8 cellular contexts compared by ENCODE assay signal in the genomic region with DNA sequence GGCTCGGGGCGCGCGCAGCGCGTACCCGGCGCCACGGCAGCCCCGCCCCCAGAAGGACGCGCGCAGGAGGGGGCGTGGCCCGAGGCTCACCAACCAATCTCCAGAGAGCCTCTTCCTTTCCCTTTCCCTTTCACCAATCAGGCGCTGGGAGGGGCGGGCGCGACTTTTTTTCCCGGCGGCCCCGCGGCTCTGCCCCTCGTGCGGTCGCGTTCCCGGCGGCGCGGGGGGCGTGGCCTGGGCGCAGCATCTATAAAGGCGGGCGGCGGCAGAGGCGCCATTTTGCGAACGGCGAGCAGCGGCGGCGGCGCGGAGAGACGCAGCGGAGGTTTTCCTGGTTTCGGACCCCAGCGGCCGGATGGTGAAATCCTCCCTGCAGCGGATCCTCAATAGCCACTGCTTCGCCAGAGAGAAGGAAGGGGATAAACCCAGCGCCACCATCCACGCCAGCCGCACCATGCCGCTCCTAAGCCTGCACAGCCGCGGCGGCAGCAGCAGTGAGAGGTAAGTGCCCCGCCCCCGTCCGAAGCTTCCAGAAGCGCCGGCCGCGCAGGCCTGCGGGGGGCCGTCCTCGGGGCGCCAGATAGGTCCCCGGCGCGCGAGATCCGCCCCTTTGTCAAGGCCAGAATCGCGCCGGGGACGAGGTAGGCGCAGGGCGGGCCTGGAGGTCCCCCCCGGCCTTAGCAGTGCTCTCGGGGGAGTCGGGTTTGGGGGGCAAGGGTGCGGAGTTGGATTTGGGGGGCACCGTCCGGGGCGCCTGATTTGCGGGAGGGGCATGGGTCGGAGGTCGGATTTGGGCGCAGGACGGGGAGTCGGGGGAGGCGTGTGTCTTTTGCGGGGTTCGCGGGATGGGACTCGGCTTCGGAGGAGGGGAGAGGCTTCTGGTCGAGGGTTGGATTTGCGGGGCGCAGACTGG. TPM values are rescaled to one million over a fixed set of nuclear protein-coding genes. Genes with fewer than 3 reads are reported as not detected.
DNase-seq lines count a peak whose midpoint lies in the region; FAIRE-seq and TF ChIP-seq lines count a peak whose summit lies in the region.

No MANE protein-coding gene starts in this region.

- H3K9me3 Mint-ChIP-seq in activated naive CD4-positive, alpha-beta T cell treated with anti-CD3 and anti-CD28 coated beads, Interleukin-2, amount 10 ng/mL, durations not matched to agents 7 days and 5 days: no peaks in the 10 kb centered on the region

- peak overlapping the region; percentile 89 for H3K27ac Mint-ChIP-seq in activated naive CD4-positive, alpha-beta T cell treated with anti-CD3 and anti-CD28 coated beads, Interleukin-2, amount 10 ng/mL, durations not matched to agents 7 days and 5 days

- TF ChIP-seq CTCF in suprapubic skin (IDR thresholded peaks at IDR 0.05): no peak

- DNase-seq in HCEC 1CT (peak; percentile 97), MV-4-11 (lab: John Stamatoyannopoulos, UW) (peak; percentile 96), SJSA1 (ENCODE audit: low read depth in 1 of 2, low spot score in 2 of 2) (peak; percentile 98 to 99), germinal center (ENCODE audit: low spot score) (peak; percentile 100), nucleus accumbens (lab: John Stamatoyannopoulos, UW) (peak; percentile 70 to 99 (median 95)), suprapubic skin (ENCODE audit: low spot score in 2 of 2) (peak; percentile 99)
- DNase-seq in activated naive CD4-positive, alpha-beta T cell treated with anti-CD3 and anti-CD28 coated beads, Interleukin-2, amount 10 ng/mL, durations not matched to agents 7 days and 5 days: peak; percentile 99

- H3K27me3 Mint-ChIP-seq in activated naive CD4-positive, alpha-beta T cell treated with anti-CD3 and anti-CD28 coated beads, Interleukin-2, amount 10 ng/mL, durations not matched to agents 7 days and 5 days: peaks cover 3% of the 10 kb centered on the region

- CTCF ChIA-PET in activated naive CD4-positive, alpha-beta T cell treated with anti-CD3 and anti-CD28 coated beads, Interleukin-2, amount 10 ng/mL, durations not matched to agents 7 days and 5 days (lab: Charles Lee): no interaction called here

- no peaks in the 10 kb centered on the region for H3K27me3 ChIP-seq in SJSA1 (replicated peaks)
- no peaks in the 10 kb centered on the region for H3K27me3 ChIP-seq in suprapubic skin

- peak overlapping the region; percentile 78 for H3K27ac ChIP-seq in SJSA1
- H3K27ac ChIP-seq in suprapubic skin: peak overlapping the region; percentile 100

- no peaks in the 10 kb centered on the region for H3K9me3 ChIP-seq in SJSA1 (replicated peaks)
- H3K9me3 ChIP-seq in suprapubic skin: no peaks in the 10 kb centered on the region

- peaks cover 47% of the 10 kb centered on the region for H3K4me1 Mint-ChIP-seq in activated naive CD4-positive, alpha-beta T cell treated with anti-CD3 and anti-CD28 coated beads, Interleukin-2, amount 10 ng/mL, durations not matched to agents 7 days and 5 days

- H3K4me3 ChIP-seq in SJSA1 (peak overlapping the region; percentile 92), suprapubic skin (peak overlapping the region; percentile 99)

- H3K4me3 Mint-ChIP-seq in activated naive CD4-positive, alpha-beta T cell treated with anti-CD3 and anti-CD28 coated beads, Interleukin-2, amount 10 ng/mL, durations not matched to agents 7 days and 5 days: peak overlapping the region; percentile 84

- peaks cover 19% of the 10 kb centered on the region for H3K36me3 Mint-ChIP-seq in activated naive CD4-positive, alpha-beta T cell treated with anti-CD3 and anti-CD28 coated beads, Interleukin-2, amount 10 ng/mL, durations not matched to agents 7 days and 5 days

- 1% methylated on average over 29 of the region's 103 CpGs for WGBS in suprapubic skin

- H3K4me1 ChIP-seq in SJSA1 (replicated peaks) (peaks cover 33% of the 10 kb centered on the region), suprapubic skin (peaks cover 60% of the 10 kb centered on the region)

- no peak for TF ChIP-seq EP300 in suprapubic skin (IDR thresholded peaks at IDR 0.05)

- TF ChIP-seq POLR2A in suprapubic skin (IDR thresholded peaks at IDR 0.05): peak; percentile 98 to 99

- peak; percentile 80 for FAIRE-seq in G401.6 (lab: Jason Lieb, UNC)

- H3K36me3 ChIP-seq in SJSA1 (peaks cover 51% of the 10 kb centered on the region), suprapubic skin (peaks cover 15% of the 10 kb centered on the region)

RNA-seq across cellular contexts. Expression of gene PEAK3, which starts 12.5 kb away (rescaled TPM):
- not detected in 2 replicates for total RNA-seq in SJSA1 (2014; rRNA removed; shearing (Covaris generic))
- total RNA-seq in suprapubic skin: 1 to 10 TPM in 1 of 4 donors, under 1 TPM in 1, not detected in 2; 0.55 to 1.4 TPM

RNA-seq across cellular contexts. Expression of gene JSRP1, which starts 13.3 kb away (rescaled TPM):
- total RNA-seq in SJSA1 (2014; rRNA removed; shearing (Covaris generic)): not detected in 2 replicates
- total RNA-seq in suprapubic skin: not detected

RNA-seq across cellular contexts. Expression of gene AMH, which starts 20.4 kb away (rescaled TPM):
- total RNA-seq in SJSA1 (2014; rRNA removed; shearing (Covaris generic)): 0.58 TPM in 1 of 2 replicates, not detected in the other
- 1 to 10 TPM; 1.7 to 4.3 (median 3.0) TPM for total RNA-seq in suprapubic skin

RNA-seq across cellular contexts. Expression of gene SF3A2, which starts 32.9 kb away (rescaled TPM):
- 13.8 and 44.9 TPM in 2 replicates for total RNA-seq in SJSA1 (2014; rRNA removed; shearing (Covaris generic))
- 100 to 1,000 TPM in 1 of 4 donors, 10 to 100 TPM in 3; 48.0 to 103 (median 64.8) TPM for total RNA-seq in suprapubic skin

RNA-seq across cellular contexts. Expression of gene PLEKHJ1, which starts 33.4 kb away (rescaled TPM):
- 91.7 and 116 TPM in 2 replicates for total RNA-seq in SJSA1 (2014; rRNA removed; shearing (Covaris generic))
- total RNA-seq in suprapubic skin: 10 to 100 TPM; 36.1 to 78.0 (median 62.9) TPM

Comparison
In these comparisons a context has a peak if more than half of its experiments do, and no peak if none do; other contexts are left out.
1. Peak in every context shown above with its lines: DNase-seq, H3K4me3 ChIP-seq and H3K27ac ChIP-seq.